8 cellular contexts compared by ENCODE assay signal in genomic region chr7:22854158-22855048, GRCh38. TPM values are rescaled to one million over a fixed set of nuclear protein-coding genes. Genes with fewer than 3 reads are reported as not detected.
A peak's percentile ranks its signal among the peaks of the same experiment; 100 is the strongest.
DNase-seq lines count a peak whose midpoint lies in the region; ATAC-seq and TF ChIP-seq lines count a peak whose summit lies in the region.

No MANE protein-coding gene starts in this region.

- 0 to 1% (median 1%) methylated on average over 14 to 76 of the region's 76 CpGs for whole genome bisulfite sequencing in stomach, 5 donors

- TF ChIP-seq EP300 in neural cell (conservative IDR thresholded peaks at IDR 0.05; ENCODE audit: poor library complexity, severe bottlenecking) (no peak), stomach (IDR thresholded peaks at IDR 0.05) (no peak)

- no peak overlapping the region for H3K27ac ChIP-seq in neural cell (ENCODE audit: low read length)
- H3K27ac ChIP-seq in stomach, result peak overlapping the region; percentile 50 to 98 (median 90)

- H3K4me2 ChIP-seq in neural cell (ENCODE audit: low read length), result no peak overlapping the region

- TF ChIP-seq RAD21 in neural cell (conservative IDR thresholded peaks at IDR 0.05), result no peak

- H3K9me3 ChIP-seq in neural cell (ENCODE audit: low read length) (no peaks in the 10 kb centered on the region), stomach (no peaks in the 10 kb centered on the region)

- H3K9ac ChIP-seq in neural cell (ENCODE audit: low read length), result no peak overlapping the region

- H3K36me3 ChIP-seq in neural cell (ENCODE audit: insufficient read depth, low read length) (no peaks in the 10 kb centered on the region), stomach (peaks cover 0 to 23% (median 11%) of the 10 kb centered on the region in 4 donors)

- DNase-seq in CMK (ENCODE audit: low read depth), result peak; percentile 76
- peak; percentile 89 for DNase-seq in OCI-M1 (lab: John Stamatoyannopoulos, UW)
- peak; percentile 47 to 76 for DNase-seq in activated T-helper 1 cell treated with anti-CD3 and anti-CD28 coated beads, Interleukin-2, amount 50 U/mL, for 16 hours (ENCODE audit: low read depth in 1 of 2, low spot score in 1 of 2)
- peak; percentile 89 for DNase-seq in fibroblast of the aortic adventitia (ENCODE audit: low read depth)
- peak; percentile 77 for DNase-seq in stomach

- H3K9me2 ChIP-seq in neural cell (ENCODE audit: insufficient read depth, low read length), result no peaks in the 10 kb centered on the region

- TF ChIP-seq CTCF in fibroblast of the aortic adventitia (IDR thresholded peaks at IDR 0.05; ENCODE audit: insufficient read depth, low read length) (no peak), neural cell (IDR thresholded peaks at IDR 0.05; ENCODE audit: poor library complexity, severe bottlenecking) (no peak), stomach (IDR thresholded peaks at IDR 0.05) (peak in 2 of 7 experiments; percentile 4 to 9)

- no peaks in the 10 kb centered on the region for H4K20me1 ChIP-seq in neural cell (ENCODE audit: insufficient read depth)

- no peak overlapping the region for H2AFZ ChIP-seq in neural cell (ENCODE audit: low read depth, low read length)

- H3K4me3 ChIP-seq in fibroblast of the aortic adventitia (ENCODE audit: low read depth, low read length) (peak overlapping the region; percentile 72), neural cell (ENCODE audit: low read length) (peak overlapping the region; percentile 47), stomach (peak overlapping the region; percentile 70 to 79 (median 74))

- H3K27me3 ChIP-seq in neural cell (ENCODE audit: insufficient read depth, low read depth, low read length) (peaks cover 25% of the 10 kb centered on the region), stomach (no peaks in the 10 kb centered on the region)

- intact Hi-C loops in stomach (cut with DNase I; ENCODE audit: low total_unique reads), result no loop called here

- ATAC-seq in GM19395 (IDR thresholded peaks at IDR 0.05; ENCODE audit: unreplicated experiment) (peak; percentile 81), HG03520 (IDR thresholded peaks at IDR 0.05; ENCODE audit: unreplicated experiment) (peak; percentile 74)

- H3F3A ChIP-seq in neural cell (ENCODE audit: insufficient read depth, low read length, poor library complexity, severe bottlenecking), result no peaks in the 10 kb centered on the region

- peaks cover 10 to 37% (median 21%) of the 10 kb centered on the region in 4 donors for H3K4me1 ChIP-seq in stomach

- no peak for TF ChIP-seq POLR2A in stomach (IDR thresholded peaks at IDR 0.05)

- no peaks in the 10 kb centered on the region for H3K79me2 ChIP-seq in neural cell (replicated peaks; ENCODE audit: insufficient read depth, low read length)

TF ChIP-seq in neural cell, 6 proteins besides CTCF, POLR2A, EP300 and RAD21:
- TF ChIP-seq MXI1 (conservative IDR thresholded peaks at IDR 0.05; ENCODE audit: poor library complexity, severe bottlenecking), result no peak
- TF ChIP-seq SMC3 (conservative IDR thresholded peaks at IDR 0.05; ENCODE audit: poor library complexity), result no peak
- TF ChIP-seq TAF1 (IDR thresholded peaks at IDR 0.05; ENCODE audit: low read depth), result no peak
- TF ChIP-seq EZH2 (IDR thresholded peaks at IDR 0.05; ENCODE audit: borderline replicate concordance, insufficient read depth, low read length, poor library complexity, severe bottlenecking), result no peak
- TF ChIP-seq POLR2AphosphoS5 (IDR thresholded peaks at IDR 0.05), result no peak
- TF ChIP-seq REST (IDR thresholded peaks at IDR 0.05; ENCODE audit: borderline replicate concordance), result no peak
TF ChIP-seq in neural cell: peak in this region for 0.

RNA-seq across cellular contexts. Expression of gene TOMM7, which starts 31.8 kb away (rescaled TPM):
- total RNA-seq in fibroblast of the aortic adventitia (ENCODE audit: low replicate concordance), result 217 and 251 TPM in 2 replicates
- polyA plus RNA-seq in neural cell, result 216 and 241 TPM in 2 replicates
- polyA minus RNA-seq in neural cell, result 44.6 and 52.3 TPM in 2 replicates
- total RNA-seq in stomach, result 100 to 1,000 TPM in 4 of 5 donors, 10 to 100 TPM in 1; 29.8 to 249 (median 153) TPM
- polyA plus RNA-seq in stomach, result 100 to 1,000 TPM; 394 to 539 (median 412) TPM
